In genomic region chrX:31653395-31653794, GRCh38 we compare ENCODE assay signal across 19 cellular contexts.
DNase-seq lines count a peak whose midpoint lies in the region; ATAC-seq, FAIRE-seq and TF ChIP-seq lines count a peak whose summit lies in the region.
"Had no signal": no experiment of that assay in that cellular context is flagged by ENCODE, and none has a peak within 500 bp of the region (broad histone marks: within the 10 kb centered on the region; RNA-seq: fewer than 3 reads in every experiment).

No MANE protein-coding gene starts in this region.

- H3K4me2 ChIP-seq in astrocyte (ENCODE audit: low read length), result no peak overlapping the region

- H3K4me3 ChIP-seq in astrocyte (ENCODE audit: insufficient read depth, low read depth, low read length), result no peak overlapping the region
- no peak overlapping the region for H3K4me3 ChIP-seq in mucosa of descending colon
- H3K4me3 ChIP-seq: HAP-1 had no signal

- H3K36me3 ChIP-seq in astrocyte (ENCODE audit: insufficient read depth, low read length), result no peaks in the 10 kb centered on the region
- no peaks in the 10 kb centered on the region for H3K36me3 ChIP-seq in mucosa of descending colon (ENCODE audit: low read depth)
- H3K36me3 ChIP-seq: BE2C, HAP-1 had no signal

- H3K9me3 ChIP-seq in astrocyte (ENCODE audit: insufficient read depth, low read depth, low read length) (no peaks in the 10 kb centered on the region), mucosa of descending colon (no peaks in the 10 kb centered on the region)
- H3K9me3 ChIP-seq: BE2C, HAP-1 had no signal

- H3K36me3 Mint-ChIP-seq in astrocyte (ENCODE audit: low read depth, unreplicated experiment), result no peaks in the 10 kb centered on the region
- no peaks in the 10 kb centered on the region for H3K36me3 Mint-ChIP-seq in activated CD4-positive, alpha-beta memory T cell treated with anti-CD3 and anti-CD28 coated beads, Interleukin-2, amount 10 ng/mL, durations not matched to agents 7 days and 5 days (ENCODE audit: low read depth)
- H3K36me3 Mint-ChIP-seq: CD8-positive, alpha-beta T cell had no signal

- no peaks in the 10 kb centered on the region for H3K4me1 ChIP-seq in astrocyte (ENCODE audit: insufficient read depth, low read length)
- H3K4me1 ChIP-seq in mucosa of descending colon (ENCODE audit: low read depth), result no peaks in the 10 kb centered on the region
- H3K4me1 ChIP-seq: BE2C, HAP-1 had no signal

- CTCF ChIA-PET in activated CD4-positive, alpha-beta memory T cell treated with anti-CD3 and anti-CD28 coated beads, Interleukin-2, amount 10 ng/mL, durations not matched to agents 7 days and 5 days (lab: Charles Lee), result no interaction called here

- no peaks in the 10 kb centered on the region for H3K27me3 Mint-ChIP-seq in astrocyte (ENCODE audit: low read depth, unreplicated experiment)
- no peaks in the 10 kb centered on the region for H3K27me3 Mint-ChIP-seq in activated CD4-positive, alpha-beta memory T cell treated with anti-CD3 and anti-CD28 coated beads, Interleukin-2, amount 10 ng/mL, durations not matched to agents 7 days and 5 days

- no peak overlapping the region for H3K27ac ChIP-seq in astrocyte (ENCODE audit: low read depth, low read length)
- H3K27ac ChIP-seq: C4-2B had no signal

- H3K9me3 Mint-ChIP-seq in astrocyte (ENCODE audit: unreplicated experiment), result peaks cover 2% of the 10 kb centered on the region
- H3K9me3 Mint-ChIP-seq in activated CD4-positive, alpha-beta memory T cell treated with anti-CD3 and anti-CD28 coated beads, Interleukin-2, amount 10 ng/mL, durations not matched to agents 7 days and 5 days, result no peaks in the 10 kb centered on the region
- H3K9me3 Mint-ChIP-seq: CD8-positive, alpha-beta T cell had no signal

- peak; percentile 82 for FAIRE-seq in astrocyte (lab: Jason Lieb, UNC)
- FAIRE-seq: A204.1, D721Med, HepG2, HTR-8/SVneo had no signal

- no peaks in the 10 kb centered on the region for H3K27me3 ChIP-seq in astrocyte (ENCODE audit: insufficient read depth, low read length)
- H3K27me3 ChIP-seq: BE2C had no signal

- H3K4me3 Mint-ChIP-seq in astrocyte (ENCODE audit: unreplicated experiment), result no peak overlapping the region
- no peak overlapping the region for H3K4me3 Mint-ChIP-seq in activated CD4-positive, alpha-beta memory T cell treated with anti-CD3 and anti-CD28 coated beads, Interleukin-2, amount 10 ng/mL, durations not matched to agents 7 days and 5 days
- H3K4me3 Mint-ChIP-seq: CD8-positive, alpha-beta T cell had no signal

- H2AFZ ChIP-seq in astrocyte (ENCODE audit: low read depth, low read length), result no peak overlapping the region

- H3K27ac Mint-ChIP-seq in astrocyte (ENCODE audit: unreplicated experiment), result no peak overlapping the region
- H3K27ac Mint-ChIP-seq in activated CD4-positive, alpha-beta memory T cell treated with anti-CD3 and anti-CD28 coated beads, Interleukin-2, amount 10 ng/mL, durations not matched to agents 7 days and 5 days, result no peak overlapping the region
- H3K27ac Mint-ChIP-seq: CD8-positive, alpha-beta T cell had no signal

- H3K4me1 Mint-ChIP-seq in astrocyte (ENCODE audit: low read depth, unreplicated experiment), result peaks cover 4% of the 10 kb centered on the region
- no peaks in the 10 kb centered on the region for H3K4me1 Mint-ChIP-seq in activated CD4-positive, alpha-beta memory T cell treated with anti-CD3 and anti-CD28 coated beads, Interleukin-2, amount 10 ng/mL, durations not matched to agents 7 days and 5 days

- H4K20me1 ChIP-seq in astrocyte (ENCODE audit: insufficient read depth, low read length), result no peaks in the 10 kb centered on the region

- H3K79me2 ChIP-seq in astrocyte (ENCODE audit: insufficient read depth, low read length), result no peaks in the 10 kb centered on the region

- DNase-seq in NOMO-1 treated with DMSO at 0.1 percent for 48 hours (lab: John Stamatoyannopoulos, UW; ENCODE audit: unreplicated experiment), result peak; percentile 34
- DNase-seq in NOMO-1 treated with dmso at 0.1 percent for 144 hours (lab: John Stamatoyannopoulos, UW; ENCODE audit: unreplicated experiment), result no peak
- DNase-seq in astrocyte (ENCODE audit: low read depth), result no peak
- no peak for DNase-seq in mucosa of descending colon
- DNase-seq in activated CD4-positive, alpha-beta T cell treated with anti-CD3 and anti-CD28 coated beads, Interleukin-2, amount 50 U/mL, for 4 hours, result no peak
- DNase-seq in activated CD4-positive, alpha-beta memory T cell treated with anti-CD3 and anti-CD28 coated beads, Interleukin-2, amount 10 ng/mL, durations not matched to agents 7 days and 5 days, result no peak
- DNase-seq: BE2C; CD8-positive, alpha-beta T cell; COR-L47; DMS153; GF-D8; GOT3 had no signal

- intact Hi-C loops in mucosa of descending colon (cut with DNase I, micrococcal nuclease), result loop anchor here in 1 of 2 donors (10.0 kb wide), 1 partner anchor 619 kb away; no protein-coding TSS in a partner anchor

- no peak for TF ChIP-seq CTCF in astrocyte (IDR thresholded peaks at IDR 0.05; ENCODE audit: insufficient read depth, low read depth, low read length)
- TF ChIP-seq CTCF in mucosa of descending colon (IDR thresholded peaks at IDR 0.05), result no peak

- H3K9ac ChIP-seq in astrocyte (ENCODE audit: low read length), result no peak overlapping the region

- ATAC-seq in HG02943 (IDR thresholded peaks at IDR 0.05; ENCODE audit: low read depth, unreplicated experiment) (peak; percentile 50), mucosa of descending colon (peak; percentile 23)
- ATAC-seq: CD8-positive, alpha-beta T cell; HepG2 had no signal

- POLR2A ChIA-PET in activated CD4-positive, alpha-beta memory T cell treated with anti-CD3 and anti-CD28 coated beads, Interleukin-2, amount 10 ng/mL, durations not matched to agents 7 days and 5 days (lab: Charles Lee), result no interaction called here
